ENCODE assay signal across 9 cellular contexts in the genomic region with DNA sequence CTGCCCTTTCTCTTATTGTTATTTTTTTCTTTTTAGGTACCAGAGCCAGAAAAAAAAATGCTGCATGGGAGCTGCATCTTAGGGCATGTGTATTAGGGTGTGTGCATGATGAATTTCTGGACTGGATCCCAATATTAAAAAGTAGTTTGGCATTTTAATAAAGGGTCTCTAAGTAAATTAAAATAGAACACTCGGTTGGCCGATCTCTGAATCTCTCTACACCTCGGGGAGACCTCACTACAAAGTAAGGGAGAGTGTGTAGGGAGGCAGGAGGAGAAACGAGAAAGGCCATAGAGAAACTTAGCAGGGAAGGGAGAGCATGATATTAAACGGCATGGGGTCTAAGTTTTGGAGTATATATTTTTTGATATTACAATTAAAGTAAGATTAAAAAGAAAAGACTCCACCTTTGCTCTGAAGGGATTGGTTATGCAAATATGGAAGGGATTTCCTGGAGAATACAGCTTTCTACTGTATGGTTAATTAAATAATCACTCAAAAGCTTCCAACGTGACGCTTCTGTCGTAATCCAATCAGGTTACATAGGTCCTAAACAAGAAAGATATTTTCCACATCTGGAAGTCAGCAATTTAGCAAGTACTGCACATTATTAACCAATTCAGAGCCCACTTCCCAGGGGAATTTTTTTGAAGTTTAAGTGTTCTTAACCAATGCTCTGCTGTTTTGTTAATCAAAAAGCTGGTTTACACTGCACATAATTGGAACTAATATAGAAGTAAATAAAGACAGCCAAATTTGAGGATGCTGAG. TPM values are rescaled to one million over a fixed set of nuclear protein-coding genes. Genes with fewer than 3 reads are reported as not detected.
A peak's percentile ranks its signal among the peaks of the same experiment; 100 is the strongest.
DNase-seq lines count a peak whose midpoint lies in the region; ATAC-seq and TF ChIP-seq lines count a peak whose summit lies in the region.
"Had no signal": no experiment of that assay in that cellular context is flagged by ENCODE, and none has a peak within 500 bp of the region (broad histone marks: within the 10 kb centered on the region; RNA-seq: fewer than 3 reads in every experiment).

No MANE protein-coding gene starts in this region.

- H3K9me3 Mint-ChIP-seq in naive thymus-derived CD4-positive, alpha-beta T cell: peaks cover 0 to 7% (median 0%) of the 10 kb centered on the region in 11 donors

- POLR2A ChIA-PET in naive thymus-derived CD4-positive, alpha-beta T cell (lab: Charles Lee): no interaction called here

- peak in 1 of 2 donors; percentile 9 for TF ChIP-seq POLR2A in adrenal gland (IDR thresholded peaks at IDR 0.05)

- H3K9me3 ChIP-seq in Loucy (ENCODE audit: insufficient read depth, low read depth, low read length) (no peaks in the 10 kb centered on the region), adrenal gland (replicated peaks in 1 of 3) (no peaks in the 10 kb centered on the region), iPS-20b (ENCODE audit: insufficient read depth, low read depth, low read length) (no peaks in the 10 kb centered on the region)
- H3K9me3 ChIP-seq in naive thymus-derived CD4-positive, alpha-beta T cell (ENCODE audit: control insufficient read depth in 2 of 3, low read length in 3 of 3): no peaks in the 10 kb centered on the region

- H3K9me2 ChIP-seq in Loucy (replicated peaks; ENCODE audit: low read depth, low read length): no peaks in the 10 kb centered on the region

- intact Hi-C loops in adrenal gland (cut with DNase I): no loop called here
- intact Hi-C loops in naive thymus-derived CD4-positive, alpha-beta T cell (cut with micrococcal nuclease): no loop called here

- H3K9ac ChIP-seq in Loucy (ENCODE audit: low read depth, low read length, poor library complexity, severe bottlenecking) (no peak overlapping the region), iPS-20b (ENCODE audit: low read depth, low read length) (no peak overlapping the region)

- H3K4me1 ChIP-seq in Loucy (ENCODE audit: insufficient read depth, low read length, poor library complexity, severe bottlenecking): peaks cover 10% of the 10 kb centered on the region
- H3K4me1 ChIP-seq in adrenal gland (replicated peaks in 1 of 2): peaks cover 0 to 13% of the 10 kb centered on the region in 2 donors
- H3K4me1 ChIP-seq in iPS-20b (ENCODE audit: insufficient read depth, low read length): peaks cover 39% of the 10 kb centered on the region; the same call in 1 of the 2 replicates
- H3K4me1 ChIP-seq in naive thymus-derived CD4-positive, alpha-beta T cell (ENCODE audit: control insufficient read depth in 2 of 2, insufficient read depth in 2 of 2, low read length in 2 of 2): peaks cover 8 to 37% of the 10 kb centered on the region in 2 donors

- peaks cover 39 to 58% (median 47%) of the 10 kb centered on the region in 5 donors for H3K27me3 Mint-ChIP-seq in naive thymus-derived CD4-positive, alpha-beta T cell

- no peak overlapping the region for H2AFZ ChIP-seq in Loucy (ENCODE audit: low read length)

- peak overlapping the region; percentile 72 for H3K4me2 ChIP-seq in Loucy (ENCODE audit: low read depth, low read length, poor library complexity, severe bottlenecking)

- H4K20me1 ChIP-seq in Loucy (ENCODE audit: insufficient read depth, low read length, poor library complexity, severe bottlenecking): no peaks in the 10 kb centered on the region

- H3F3A ChIP-seq in Loucy (ENCODE audit: low read depth): 0 out of 2 replicates have a peak, but pooled peaks cover 3% of the 10 kb centered on the region

- H3K4me1 Mint-ChIP-seq in naive thymus-derived CD4-positive, alpha-beta T cell: peaks cover 21 to 35% (median 27%) of the 10 kb centered on the region in 7 donors

- peak overlapping the region in 1 of 10 donors; percentile 42 for H3K4me3 Mint-ChIP-seq in naive thymus-derived CD4-positive, alpha-beta T cell

- ATAC-seq in naive thymus-derived CD4-positive, alpha-beta T cell: no peak

- peak overlapping the region; percentile 67 to 100 (median 86) for H3K27ac ChIP-seq in adrenal gland
- H3K27ac ChIP-seq in iPS-20b (ENCODE audit: low read length): no peak overlapping the region
- H3K27ac ChIP-seq in naive thymus-derived CD4-positive, alpha-beta T cell (ENCODE audit: low read depth, low read length): no peak overlapping the region

- H3K4me3 ChIP-seq in Loucy (ENCODE audit: low read length, poor library complexity, severe bottlenecking) (peak overlapping the region; percentile 72), adrenal gland (peak overlapping the region in 1 of 4 donors; percentile 94), iPS-20b (ENCODE audit: low read length) (peak overlapping the region; percentile 27; the same call in 1 of the 2 replicates)
- H3K4me3 ChIP-seq in naive thymus-derived CD4-positive, alpha-beta T cell (ENCODE audit: low read length): no peak overlapping the region

- TF ChIP-seq CTCF in Loucy (conservative IDR thresholded peaks at IDR 0.05; ENCODE audit: low read length) (no peak), adrenal gland (IDR thresholded peaks at IDR 0.05) (no peak)

- H3K27me3 ChIP-seq in Loucy (ENCODE audit: insufficient read depth, low read length, poor library complexity, severe bottlenecking) (no peaks in the 10 kb centered on the region), adrenal gland (no peaks in the 10 kb centered on the region), iPS-20b (ENCODE audit: insufficient read depth, low read length) (peaks cover 72% of the 10 kb centered on the region)
- peaks cover 0 to 52% of the 10 kb centered on the region in 2 donors for H3K27me3 ChIP-seq in naive thymus-derived CD4-positive, alpha-beta T cell (ENCODE audit: control insufficient read depth in 2 of 2, insufficient read depth in 2 of 2, low read length in 2 of 2)

- CTCF ChIA-PET in naive thymus-derived CD4-positive, alpha-beta T cell (lab: Charles Lee): no interaction called here

- peaks cover 36% of the 10 kb centered on the region for H3K79me2 ChIP-seq in Loucy (ENCODE audit: insufficient read depth, low read length)

- H3K27ac Mint-ChIP-seq in naive thymus-derived CD4-positive, alpha-beta T cell: no peak overlapping the region

- DNase-seq in adrenal gland (no peak), stromal cell of bone marrow (ENCODE audit: low read depth) (peak; percentile 75), SW 1271 (lab: John Stamatoyannopoulos, UW) (no peak), DMS153 (lab: John Stamatoyannopoulos, UW) (no peak)
- no peak for DNase-seq in naive thymus-derived CD4-positive, alpha-beta T cell
- DNase-seq in stimulated activated CD4-positive, alpha-beta T cell treated with anti-CD3 and anti-CD28 coated beads, Interleukin-4, amount 100 ng/mL, for 1 hour: no peak

- peaks cover 0 to 4% (median 0%) of the 10 kb centered on the region in 5 donors for H3K36me3 Mint-ChIP-seq in naive thymus-derived CD4-positive, alpha-beta T cell

- H3K36me3 ChIP-seq in Loucy (ENCODE audit: insufficient read depth, low read length): no peaks in the 10 kb centered on the region
- H3K36me3 ChIP-seq in adrenal gland (replicated peaks in 1 of 2): no peaks in the 10 kb centered on the region
- no peaks in the 10 kb centered on the region for H3K36me3 ChIP-seq in iPS-20b (ENCODE audit: insufficient read depth, low read depth, low read length)
- H3K36me3 ChIP-seq in naive thymus-derived CD4-positive, alpha-beta T cell (ENCODE audit: control insufficient read depth in 2 of 3, insufficient read depth in 3 of 3, low read length in 3 of 3): no peaks in the 10 kb centered on the region

- 31 to 44% (median 35%) methylated on average over 8 of the region's 8 CpGs for WGBS in adrenal gland, 4 donors

RNA-seq across cellular contexts. Expression of gene ZEB2, which starts 1.0 kb away (rescaled TPM):
- total RNA-seq in adrenal gland: 100 to 1,000 TPM in 7 of 8 donors, 10 to 100 TPM in 1; 91.0 to 226 (median 165) TPM
- polyA plus RNA-seq in adrenal gland: 10 to 100 TPM; 29.0 to 95.8 (median 54.3) TPM
- total RNA-seq in naive thymus-derived CD4-positive, alpha-beta T cell: 100 to 1,000 TPM in 1 of 5 experiments, 10 to 100 TPM in 1, 1 to 10 TPM in 3; 4.2 to 534 (median 6.6) TPM
- polyA plus RNA-seq in naive thymus-derived CD4-positive, alpha-beta T cell: under 1 TPM; 0.26 to 0.39 TPM
- total RNA-seq: HT-29 had no signal

Comparison
In these comparisons a context has a peak if more than half of its experiments do, and no peak if none do; other contexts are left out.
1. H3K27ac ChIP-seq: peak in adrenal gland (5 of 5); none in iPS-20b (single experiment) and naive thymus-derived CD4-positive, alpha-beta T cell (single experiment).